Comparison of ENCODE assay signal across 14 cellular contexts in genomic region chr16:23141033-23141432, GRCh38. TPM values are rescaled to one million over a fixed set of nuclear protein-coding genes. Genes with fewer than 3 reads are reported as not detected.
"Had no signal": no experiment of that assay in that cellular context is flagged by ENCODE, and none has a peak within 500 bp of the region (broad histone marks: within the 10 kb centered on the region; RNA-seq: fewer than 3 reads in every experiment).

No MANE protein-coding gene starts in this region.

- H3K4me3 Mint-ChIP-seq: activated naive CD4-positive, alpha-beta T cell treated with anti-CD3 and anti-CD28 coated beads for 36 hours; activated T-helper 17 cell treated with anti-CD3 and anti-CD28 coated beads, Interleukin-2, amount 50 U/mL, for 72 hours; effector memory CD8-positive, alpha-beta T cell; nephron had no signal

- H3K36me3 ChIP-seq: stomach had no signal

- H3K27me3 ChIP-seq: stomach, tibial artery had no signal

- H3K4me3 ChIP-seq: stomach, tibial artery had no signal

- DNase-seq: activated CD4-positive, alpha-beta T cell treated with anti-CD3 and anti-CD28 coated beads for 48 hours; activated naive CD4-positive, alpha-beta T cell treated with anti-CD3 and anti-CD28 coated beads for 36 hours; effector memory CD8-positive, alpha-beta T cell; glutamatergic neuron; stimulated activated CD4-positive, alpha-beta T cell treated with anti-CD3 and anti-CD28 coated beads, Interleukin-15, amount 100 ng/mL, for 24 hours; stimulated activated CD4-positive, alpha-beta T cell treated with anti-CD3 and anti-CD28 coated beads, Interleukin-4, amount 100 ng/mL, for 24 hours; stomach; tibial artery had no signal

- H3K9me3 Mint-ChIP-seq: activated T-helper 17 cell treated with anti-CD3 and anti-CD28 coated beads, Interleukin-2, amount 50 U/mL, for 72 hours; effector memory CD8-positive, alpha-beta T cell had no signal

- H3K27ac ChIP-seq: tibial artery, VCaP had no signal

- H3K27me3 Mint-ChIP-seq: activated T-helper 17 cell treated with anti-CD3 and anti-CD28 coated beads, Interleukin-2, amount 50 U/mL, for 72 hours; effector memory CD8-positive, alpha-beta T cell had no signal

- ATAC-seq: activated T-helper 17 cell treated with anti-CD3 and anti-CD28 coated beads, Interleukin-2, amount 50 U/mL, for 72 hours; effector memory CD8-positive, alpha-beta T cell had no signal

- H3K27ac Mint-ChIP-seq: activated naive CD4-positive, alpha-beta T cell treated with anti-CD3 and anti-CD28 coated beads for 36 hours; activated T-helper 17 cell treated with anti-CD3 and anti-CD28 coated beads, Interleukin-2, amount 50 U/mL, for 72 hours; effector memory CD8-positive, alpha-beta T cell; nephron had no signal

RNA-seq across cellular contexts. Expression of gene SCNN1G, which starts 41.5 kb away (rescaled TPM):
- total RNA-seq: activated naive CD4-positive, alpha-beta T cell treated with anti-CD3 and anti-CD28 coated beads for 36 hours; activated T-helper 17 cell treated with anti-CD3 and anti-CD28 coated beads, Interleukin-2, amount 50 U/mL, for 72 hours; liver; omental fat pad; pulmonary artery endothelial cell had no signal
- polyA plus RNA-seq: liver had no signal
